In genomic region chr17:71363661-71364060, GRCh38 we compare ENCODE assay signal across 26 cellular contexts.
"Had no signal": no experiment of that assay in that cellular context is flagged by ENCODE, and none has a peak within 500 bp of the region (broad histone marks: within the 10 kb centered on the region; RNA-seq: fewer than 3 reads in every experiment).

No MANE protein-coding gene starts in this region.

- H3K4me1 Mint-ChIP-seq: activated CD4-positive, alpha-beta T cell treated with anti-CD3 and anti-CD28 coated beads, Interleukin-2, amount 10 ng/mL, durations not matched to agents 24 days and 14 days; activated naive CD4-positive, alpha-beta T cell treated with anti-CD3 and anti-CD28 coated beads, Interleukin-2, amount 50 U/mL, for 24 hours; activated naive CD8-positive, alpha-beta T cell treated with anti-CD3 and anti-CD28 coated beads, Interleukin-2, amount 10 ng/mL, durations not matched to agents 7 days and 5 days had no signal

- H3K4me3 Mint-ChIP-seq: activated CD4-positive, alpha-beta T cell treated with anti-CD3 and anti-CD28 coated beads, Interleukin-2, amount 10 ng/mL, durations not matched to agents 24 days and 14 days; activated CD8-positive, alpha-beta T cell treated with anti-CD3 and anti-CD28 coated beads, Interleukin-2, amount 10 ng/mL, durations not matched to agents 7 days and 5 days; activated naive CD4-positive, alpha-beta T cell treated with anti-CD3 and anti-CD28 coated beads, Interleukin-2, amount 50 U/mL, for 24 hours; activated naive CD8-positive, alpha-beta T cell treated with anti-CD3 and anti-CD28 coated beads, Interleukin-2, amount 10 ng/mL, durations not matched to agents 7 days and 5 days; activated T-cell treated with anti-CD3 and anti-CD28 coated beads, Interleukin-2, amount 50 U/mL, for 24 hours had no signal

- H3K27ac ChIP-seq: ascending aorta, cardiac muscle cell, Peyer's patch, RWPE1, WERI-Rb-1 had no signal

- H3K36me3 Mint-ChIP-seq: activated naive CD4-positive, alpha-beta T cell treated with anti-CD3 and anti-CD28 coated beads, Interleukin-2, amount 50 U/mL, for 24 hours; activated naive CD8-positive, alpha-beta T cell treated with anti-CD3 and anti-CD28 coated beads, Interleukin-2, amount 10 ng/mL, durations not matched to agents 7 days and 5 days had no signal

- H3K36me3 ChIP-seq: ascending aorta, cardiac muscle cell, Peyer's patch, WERI-Rb-1 had no signal

- ATAC-seq: activated CD8-positive, alpha-beta T cell treated with anti-CD3 and anti-CD28 coated beads, Interleukin-2, amount 10 ng/mL, durations not matched to agents 7 days and 5 days; PC-3; Right ventricle myocardium inferior had no signal

- DNase-seq: activated CD4-positive, alpha-beta T cell treated with anti-CD3 and anti-CD28 coated beads for 1 hour; activated CD4-positive, alpha-beta T cell treated with anti-CD3 and anti-CD28 coated beads, Interleukin-2, amount 10 ng/mL, durations not matched to agents 24 days and 14 days; activated CD4-positive, alpha-beta T cell treated with anti-CD3 and anti-CD28 coated beads, Interleukin-2, amount 50 U/mL, for 48 hours; activated CD4-positive, CD25-positive, alpha-beta regulatory T cell; activated CD8-positive, alpha-beta T cell treated with anti-CD3 and anti-CD28 coated beads, Interleukin-2, amount 10 ng/mL, durations not matched to agents 7 days and 5 days; activated gamma-delta T cell; activated naive CD4-positive, alpha-beta T cell treated with Interleukin-2 at 50 U/mL for 16 hours; activated naive CD8-positive, alpha-beta T cell treated with anti-CD3 and anti-CD28 coated beads, Interleukin-2, amount 10 ng/mL, durations not matched to agents 7 days and 5 days; activated T-cell treated with anti-CD3 and anti-CD28 coated beads, Interleukin-2, amount 50 U/mL, for 24 hours; amygdala; KG1; NCI-H1105; NCI-H1417 treated with DMSO at 0.1 percent for 48 hours; NCI-H1930; NCI-H2081 treated with DMSO at 0.1 percent for 48 hours; PC-3; Peyer's patch; SIG-M5; T1000; WERI-Rb-1 had no signal

- H3K4me1 ChIP-seq: ascending aorta, Peyer's patch had no signal

- H3K9me3 ChIP-seq: ascending aorta, Peyer's patch had no signal

- H3K27me3 ChIP-seq: ascending aorta, cardiac muscle cell, Peyer's patch had no signal

- H3K4me3 ChIP-seq: ascending aorta, cardiac muscle cell, Peyer's patch had no signal

- H3K27ac Mint-ChIP-seq: activated CD4-positive, alpha-beta T cell treated with anti-CD3 and anti-CD28 coated beads, Interleukin-2, amount 10 ng/mL, durations not matched to agents 24 days and 14 days; activated CD8-positive, alpha-beta T cell treated with anti-CD3 and anti-CD28 coated beads, Interleukin-2, amount 10 ng/mL, durations not matched to agents 7 days and 5 days; activated naive CD4-positive, alpha-beta T cell treated with anti-CD3 and anti-CD28 coated beads, Interleukin-2, amount 50 U/mL, for 24 hours; activated naive CD8-positive, alpha-beta T cell treated with anti-CD3 and anti-CD28 coated beads, Interleukin-2, amount 10 ng/mL, durations not matched to agents 7 days and 5 days; activated T-cell treated with anti-CD3 and anti-CD28 coated beads, Interleukin-2, amount 50 U/mL, for 24 hours; activated T-helper 2 cell treated with anti-CD3 and anti-CD28 coated beads, Interferon-gamma antibody, Interleukin-2, Interleukin-4, amounts not matched to agents 10 μg/mL and 5 μg/mL and 100 μg/mL, durations not matched to agents 14 hours and 24 hours and 36 hours had no signal

- H3K27me3 Mint-ChIP-seq: activated CD4-positive, alpha-beta T cell treated with anti-CD3 and anti-CD28 coated beads, Interleukin-2, amount 10 ng/mL, durations not matched to agents 24 days and 14 days; activated naive CD4-positive, alpha-beta T cell treated with anti-CD3 and anti-CD28 coated beads, Interleukin-2, amount 50 U/mL, for 24 hours; activated naive CD8-positive, alpha-beta T cell treated with anti-CD3 and anti-CD28 coated beads, Interleukin-2, amount 10 ng/mL, durations not matched to agents 7 days and 5 days; activated T-cell treated with anti-CD3 and anti-CD28 coated beads, Interleukin-2, amount 50 U/mL, for 24 hours had no signal
